Comparison of ENCODE assay signal across 1 cellular context in the genomic region with DNA sequence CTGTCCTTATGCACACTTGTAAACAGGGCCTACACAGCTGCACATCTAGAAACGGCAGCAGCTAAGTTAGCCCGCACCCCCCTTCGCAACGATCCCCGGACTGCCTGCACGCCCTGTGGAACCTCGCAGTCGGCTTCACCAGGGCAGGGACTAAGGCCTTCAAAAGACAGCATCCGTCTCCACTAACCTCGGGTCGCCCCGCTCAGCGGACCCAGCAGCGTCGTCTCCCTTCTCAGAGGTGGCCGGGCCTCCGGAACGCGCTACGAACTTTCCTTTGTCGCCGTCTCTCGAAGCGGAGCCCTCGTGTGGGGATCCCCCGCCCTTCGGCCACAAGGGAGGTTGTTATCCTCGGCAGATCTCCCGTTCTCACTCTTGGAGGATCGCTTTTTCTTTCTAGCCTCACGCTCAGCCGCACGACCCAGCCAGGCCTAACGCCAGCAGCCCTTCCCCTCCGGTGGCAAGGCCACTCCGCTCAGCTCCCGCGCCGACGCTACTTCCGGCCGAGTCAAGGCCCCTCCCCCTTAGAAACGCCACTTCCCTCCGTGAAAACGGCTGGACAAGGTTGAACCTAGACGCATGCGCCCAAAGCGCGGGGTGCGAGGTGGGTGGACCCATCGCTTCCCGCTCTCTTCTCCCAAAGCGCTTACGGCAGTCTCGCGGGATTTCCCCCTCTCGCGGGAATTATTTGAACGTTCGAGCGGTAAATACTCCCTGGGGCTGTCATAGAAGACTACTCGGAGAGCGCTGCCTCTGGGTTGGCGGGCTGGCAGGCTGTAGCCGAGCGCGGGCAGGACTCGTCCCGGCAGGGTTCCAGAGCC.
TF ChIP-seq lines count a peak whose summit lies in the region.

A gene (minus strand): TSS at position 498 of the 818 bp plus-strand sequence. CDS start 6,616 bp downstream, outside the sequence.
A gene with protein sequence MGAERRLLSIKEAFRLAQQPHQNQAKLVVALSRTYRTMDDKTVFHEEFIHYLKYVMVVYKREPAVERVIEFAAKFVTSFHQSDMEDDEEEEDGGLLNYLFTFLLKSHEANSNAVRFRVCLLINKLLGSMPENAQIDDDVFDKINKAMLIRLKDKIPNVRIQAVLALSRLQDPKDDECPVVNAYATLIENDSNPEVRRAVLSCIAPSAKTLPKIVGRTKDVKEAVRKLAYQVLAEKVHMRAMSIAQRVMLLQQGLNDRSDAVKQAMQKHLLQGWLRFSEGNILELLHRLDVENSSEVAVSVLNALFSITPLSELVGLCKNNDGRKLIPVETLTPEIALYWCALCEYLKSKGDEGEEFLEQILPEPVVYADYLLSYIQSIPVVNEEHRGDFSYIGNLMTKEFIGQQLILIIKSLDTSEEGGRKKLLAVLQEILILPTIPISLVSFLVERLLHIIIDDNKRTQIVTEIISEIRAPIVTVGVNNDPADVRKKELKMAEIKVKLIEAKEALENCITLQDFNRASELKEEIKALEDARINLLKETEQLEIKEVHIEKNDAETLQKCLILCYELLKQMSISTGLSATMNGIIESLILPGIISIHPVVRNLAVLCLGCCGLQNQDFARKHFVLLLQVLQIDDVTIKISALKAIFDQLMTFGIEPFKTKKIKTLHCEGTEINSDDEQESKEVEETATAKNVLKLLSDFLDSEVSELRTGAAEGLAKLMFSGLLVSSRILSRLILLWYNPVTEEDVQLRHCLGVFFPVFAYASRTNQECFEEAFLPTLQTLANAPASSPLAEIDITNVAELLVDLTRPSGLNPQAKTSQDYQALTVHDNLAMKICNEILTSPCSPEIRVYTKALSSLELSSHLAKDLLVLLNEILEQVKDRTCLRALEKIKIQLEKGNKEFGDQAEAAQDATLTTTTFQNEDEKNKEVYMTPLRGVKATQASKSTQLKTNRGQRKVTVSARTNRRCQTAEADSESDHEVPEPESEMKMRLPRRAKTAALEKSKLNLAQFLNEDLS (plus strand): TSS at position 720 of the 818 bp plus-strand sequence. CDS start 99 bp downstream, outside the sequence.

TF ChIP-seq in K562, 482 proteins besides CTCF, POLR2A, EP300 and RAD21 (continued from another document):
- no peak for TF ChIP-seq JUN (IDR thresholded peaks at IDR 0.05; ENCODE audit: borderline replicate concordance, low read depth, low read length)
- TF ChIP-seq JUN (CRISPR knock-in tag; IDR thresholded peaks at IDR 0.05; ENCODE audit: borderline replicate concordance) = 0 out of 2 replicates have a peak, but pooled peaks have one; percentile 7
- TF ChIP-seq ZFX (CRISPR knock-in tag; IDR thresholded peaks at IDR 0.05) = peak; percentile 98
- no peak for TF ChIP-seq KLF1 (tag; IDR thresholded peaks at IDR 0.05)
- no peak for TF ChIP-seq EZH2 (IDR thresholded peaks at IDR 0.05; ENCODE audit: borderline replicate concordance, low read depth, low read length)
- peak; percentile 82; the same call in 1 of the 2 replicates for TF ChIP-seq GTF2F1 (IDR thresholded peaks at IDR 0.05; ENCODE audit: low read depth, low read length)
- no peak for TF ChIP-seq HNRNPK (IDR thresholded peaks at IDR 0.05; ENCODE audit: low read depth, low read length, poor library complexity, severe bottlenecking)
- TF ChIP-seq ZNF830 (CRISPR knock-in tag; IDR thresholded peaks at IDR 0.05) = no peak
- no peak for TF ChIP-seq ZNF785 (CRISPR knock-in tag; IDR thresholded peaks at IDR 0.05)
- 0 out of 2 replicates have a peak, but pooled peaks have one; percentile 25 for TF ChIP-seq ZBTB17 (CRISPR knock-in tag; IDR thresholded peaks at IDR 0.05)
- TF ChIP-seq, protein P1, sequence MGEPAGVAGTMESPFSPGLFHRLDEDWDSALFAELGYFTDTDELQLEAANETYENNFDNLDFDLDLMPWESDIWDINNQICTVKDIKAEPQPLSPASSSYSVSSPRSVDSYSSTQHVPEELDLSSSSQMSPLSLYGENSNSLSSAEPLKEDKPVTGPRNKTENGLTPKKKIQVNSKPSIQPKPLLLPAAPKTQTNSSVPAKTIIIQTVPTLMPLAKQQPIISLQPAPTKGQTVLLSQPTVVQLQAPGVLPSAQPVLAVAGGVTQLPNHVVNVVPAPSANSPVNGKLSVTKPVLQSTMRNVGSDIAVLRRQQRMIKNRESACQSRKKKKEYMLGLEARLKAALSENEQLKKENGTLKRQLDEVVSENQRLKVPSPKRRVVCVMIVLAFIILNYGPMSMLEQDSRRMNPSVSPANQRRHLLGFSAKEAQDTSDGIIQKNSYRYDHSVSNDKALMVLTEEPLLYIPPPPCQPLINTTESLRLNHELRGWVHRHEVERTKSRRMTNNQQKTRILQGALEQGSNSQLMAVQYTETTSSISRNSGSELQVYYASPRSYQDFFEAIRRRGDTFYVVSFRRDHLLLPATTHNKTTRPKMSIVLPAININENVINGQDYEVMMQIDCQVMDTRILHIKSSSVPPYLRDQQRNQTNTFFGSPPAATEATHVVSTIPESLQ (CRISPR knock-in tag; IDR thresholded peaks at IDR 0.05) = no peak; the same call in 1 of the 2 replicates
- no peak for TF ChIP-seq PCBP2 (IDR thresholded peaks at IDR 0.05; ENCODE audit: low read depth, low read length, poor library complexity, severe bottlenecking)
- TF ChIP-seq ADNP (tag; IDR thresholded peaks at IDR 0.05) = no peak
- peak; percentile 94 for TF ChIP-seq POLR2B (IDR thresholded peaks at IDR 0.05; ENCODE audit: low read depth, partially characterized antibody)
